In genomic region chr17:57585341-57586098, GRCh38 we compare ENCODE assay signal across 17 cellular contexts.
DNase-seq lines count a peak whose midpoint lies in the region; ATAC-seq and TF ChIP-seq lines count a peak whose summit lies in the region.
"Had no signal": no experiment of that assay in that cellular context is flagged by ENCODE, and none has a peak within 500 bp of the region (broad histone marks: within the 10 kb centered on the region; RNA-seq: fewer than 3 reads in every experiment).

No MANE protein-coding gene starts in this region.

- H3K27me3 ChIP-seq in BLaER1 (no peaks in the 10 kb centered on the region), MG63 (peaks cover 7% of the 10 kb centered on the region; the same call in 1 of the 2 replicates), SK-N-SH (ENCODE audit: insufficient read depth) (no peaks in the 10 kb centered on the region), neural progenitor cell (no peaks in the 10 kb centered on the region), MM.1S (replicated peaks; ENCODE audit: insufficient read depth, low read length) (no peaks in the 10 kb centered on the region)
- H3K27me3 ChIP-seq in effector memory CD4-positive, alpha-beta T cell (replicated peaks; ENCODE audit: control insufficient read depth, insufficient read depth, low read length, poor library complexity, severe bottlenecking): no peaks in the 10 kb centered on the region
- H3K27me3 ChIP-seq: colonic mucosa, vagina had no signal

- H3K36me3 ChIP-seq in BLaER1: peaks cover 89% of the 10 kb centered on the region
- no peaks in the 10 kb centered on the region for H3K36me3 ChIP-seq in MG63
- no peaks in the 10 kb centered on the region for H3K36me3 ChIP-seq in SK-N-SH (replicated peaks in 1 of 2; ENCODE audit: control insufficient read depth in 1 of 2, insufficient read depth in 2 of 2, low read length in 1 of 2)
- no peaks in the 10 kb centered on the region for H3K36me3 ChIP-seq in neural progenitor cell
- H3K36me3 ChIP-seq in MM.1S (replicated peaks; ENCODE audit: insufficient read depth, low read length): no peaks in the 10 kb centered on the region
- H3K36me3 ChIP-seq in effector memory CD4-positive, alpha-beta T cell (ENCODE audit: control insufficient read depth, insufficient read depth, low read length): no peaks in the 10 kb centered on the region
- H3K36me3 ChIP-seq: colonic mucosa, vagina had no signal

- TF ChIP-seq EP300 in SK-N-SH (IDR thresholded peaks at IDR 0.05; ENCODE audit: borderline replicate concordance in 1 of 2, low read depth in 1 of 2, low read length in 1 of 2): peak in 1 of 2 experiments; percentile 66; a peak in 1 of 4 replicates

- peaks cover 96% of the 10 kb centered on the region for H4K20me1 ChIP-seq in BLaER1
- H4K20me1 ChIP-seq in SK-N-SH (ENCODE audit: insufficient read depth): no peaks in the 10 kb centered on the region
- H4K20me1 ChIP-seq in neural progenitor cell (ENCODE audit: low read depth): peaks cover 84% of the 10 kb centered on the region
- H4K20me1 ChIP-seq in MM.1S (ENCODE audit: insufficient read depth, low read length): no peaks in the 10 kb centered on the region

- POLR2A ChIA-PET in SK-N-SH (lab: Yijun Ruan, JAX): interaction anchor here (0.6 to 4.5 kb wide), 32 partner anchors 9 to 247 kb away, joined by 3 to 66 read pairs (median 6); no protein-coding TSS in a partner anchor

- H3K9ac ChIP-seq in BLaER1 (no peak overlapping the region), SK-N-SH (no peak overlapping the region), neural progenitor cell (no peak overlapping the region), MM.1S (ENCODE audit: low read length) (no peak overlapping the region)

- WGBS in SK-N-SH (ENCODE audit: low lambda C conversion rate): 70% methylated on average over 16 of the region's 20 CpGs

- DNase-seq in MG63 (peak; percentile 78), SK-N-SH (peak; percentile 85), neural progenitor cell (ENCODE audit: low spot score) (no peak), MM.1S (no peak)
- no peak for DNase-seq in activated CD4-positive, alpha-beta T cell treated with anti-CD3 and anti-CD28 coated beads for 4 hours
- DNase-seq in effector memory CD4-positive, alpha-beta T cell: no peak
- DNase-seq: activated B cell treated with CpG ODN at 0.5 μM for 24 hours; activated gamma-delta T cell treated with Interleukin-2 at 50 U/mL for 16 hours; colonic mucosa; NCI-H2029; NK-92 treated with Interleukin-12 subunit alpha and Interleukin-12 subunit beta, amount 100 ng/mL, for 24 hours; stimulated activated CD4-positive, alpha-beta T cell treated with anti-CD3 and anti-CD28 coated beads, Interleukin-15, amount 100 ng/mL, for 24 hours; stimulated activated naive CD8-positive, alpha-beta T cell treated with anti-CD3 and anti-CD28 coated beads, Interleukin-15, amount 100 ng/mL, for 72 hours; T-cell had no signal

- no peak for ATAC-seq in HG03457 (IDR thresholded peaks at IDR 0.05; ENCODE audit: unreplicated experiment)
- ATAC-seq: stimulated activated naive CD8-positive, alpha-beta T cell treated with anti-CD3 and anti-CD28 coated beads, Interleukin-15, amount 100 ng/mL, for 72 hours; T-cell had no signal

- H3K9me3 ChIP-seq in BLaER1: no peaks in the 10 kb centered on the region
- no peaks in the 10 kb centered on the region for H3K9me3 ChIP-seq in MG63
- no peaks in the 10 kb centered on the region for H3K9me3 ChIP-seq in SK-N-SH
- H3K9me3 ChIP-seq in neural progenitor cell (ENCODE audit: low read depth): no peaks in the 10 kb centered on the region
- no peaks in the 10 kb centered on the region for H3K9me3 ChIP-seq in MM.1S (replicated peaks; ENCODE audit: insufficient read depth, low read length)
- no peaks in the 10 kb centered on the region for H3K9me3 ChIP-seq in effector memory CD4-positive, alpha-beta T cell (ENCODE audit: control insufficient read depth, low read length)
- H3K9me3 ChIP-seq: colonic mucosa, vagina had no signal

- no peaks in the 10 kb centered on the region for H3K9me3 Mint-ChIP-seq in neural progenitor cell
- H3K9me3 Mint-ChIP-seq: activated B cell treated with CpG ODN at 0.5 μM for 24 hours; stimulated activated naive CD8-positive, alpha-beta T cell treated with anti-CD3 and anti-CD28 coated beads, Interleukin-15, amount 100 ng/mL, for 72 hours; T-cell had no signal

- H3K4me3 Mint-ChIP-seq in neural progenitor cell: no peak overlapping the region
- H3K4me3 Mint-ChIP-seq: activated B cell treated with CpG ODN at 0.5 μM for 24 hours; stimulated activated naive CD8-positive, alpha-beta T cell treated with anti-CD3 and anti-CD28 coated beads, Interleukin-15, amount 100 ng/mL, for 72 hours; T-cell had no signal

- H3K4me1 Mint-ChIP-seq in neural progenitor cell: peaks cover 73% of the 10 kb centered on the region
- H3K4me1 Mint-ChIP-seq: activated B cell treated with CpG ODN at 0.5 μM for 24 hours had no signal

- peak; percentile 35 for TF ChIP-seq RAD21 in SK-N-SH (IDR thresholded peaks at IDR 0.05; ENCODE audit: low read length)

- H3K4me3 ChIP-seq in BLaER1: no peak overlapping the region
- no peak overlapping the region for H3K4me3 ChIP-seq in MG63
- H3K4me3 ChIP-seq in SK-N-SH (ENCODE audit: low read depth in 2 of 2, low read length in 1 of 2): no peak overlapping the region; a peak in 1 of 4 replicates
- no peak overlapping the region for H3K4me3 ChIP-seq in neural progenitor cell
- H3K4me3 ChIP-seq in MM.1S (ENCODE audit: low read length): no peak overlapping the region
- H3K4me3 ChIP-seq in effector memory CD4-positive, alpha-beta T cell (ENCODE audit: insufficient read depth, low read depth, low read length, poor library complexity, severe bottlenecking): no peak overlapping the region
- H3K4me3 ChIP-seq: colonic mucosa, vagina had no signal

- H3K27ac ChIP-seq in BLaER1 (peak overlapping the region; percentile 14; the same call in 1 of the 2 replicates), SK-N-SH (ENCODE audit: low read depth in 2 of 2, low read length in 1 of 2) (peak overlapping the region; percentile 5 to 100; a peak in 3 of 4 replicates), neural progenitor cell (no peak overlapping the region), MM.1S (ENCODE audit: low read length) (no peak overlapping the region)
- H3K27ac ChIP-seq in effector memory CD4-positive, alpha-beta T cell (ENCODE audit: insufficient read depth, low read length, poor library complexity, severe bottlenecking): no peak overlapping the region
- H3K27ac ChIP-seq: colonic mucosa, vagina had no signal

- H3K36me3 Mint-ChIP-seq in neural progenitor cell: peaks cover 16% of the 10 kb centered on the region

- CTCF ChIA-PET in SK-N-SH (lab: Yijun Ruan, JAX): interaction anchor here (0.6 to 7.6 kb wide), 23 partner anchors 9 to 248 kb away, joined by 3 to 109 read pairs (median 4); no protein-coding TSS in a partner anchor

- no peak overlapping the region for H2AFZ ChIP-seq in SK-N-SH (ENCODE audit: low read depth)
- no peak overlapping the region for H2AFZ ChIP-seq in neural progenitor cell (replicated peaks)
- no peak overlapping the region for H2AFZ ChIP-seq in MM.1S (ENCODE audit: low read length)

- peaks cover 6% of the 10 kb centered on the region for H3K27me3 Mint-ChIP-seq in neural progenitor cell (ENCODE audit: insufficient read depth, low read depth)
- H3K27me3 Mint-ChIP-seq: activated B cell treated with CpG ODN at 0.5 μM for 24 hours; stimulated activated naive CD8-positive, alpha-beta T cell treated with anti-CD3 and anti-CD28 coated beads, Interleukin-15, amount 100 ng/mL, for 72 hours; T-cell had no signal

- H3K4me1 ChIP-seq in BLaER1 (peaks cover 61% of the 10 kb centered on the region), SK-N-SH (ENCODE audit: control insufficient read depth in 1 of 2, insufficient read depth in 2 of 2, low read depth in 1 of 2, low read length in 1 of 2) (peaks cover 13 to 87% of the 10 kb centered on the region in 2 experiments; a peak in 3 of 4 replicates), neural progenitor cell (peaks cover 32% of the 10 kb centered on the region), MM.1S (ENCODE audit: low read length) (no peaks in the 10 kb centered on the region)
- no peaks in the 10 kb centered on the region for H3K4me1 ChIP-seq in effector memory CD4-positive, alpha-beta T cell (ENCODE audit: control insufficient read depth, insufficient read depth, low read length, poor library complexity, severe bottlenecking)
- H3K4me1 ChIP-seq: colonic mucosa, vagina had no signal

- TF ChIP-seq CTCF in SK-N-SH (IDR thresholded peaks at IDR 0.05) (no peak), neural progenitor cell (IDR thresholded peaks at IDR 0.05) (no peak), MM.1S (IDR thresholded peaks at IDR 0.05; ENCODE audit: low read length) (no peak)

- no peak overlapping the region for H3K4me2 ChIP-seq in BLaER1
- H3K4me2 ChIP-seq in SK-N-SH: no peak overlapping the region
- H3K4me2 ChIP-seq in neural progenitor cell: no peak overlapping the region
- no peak overlapping the region for H3K4me2 ChIP-seq in MM.1S (ENCODE audit: low read depth, low read length)

- H3F3A ChIP-seq in SK-N-SH (replicated peaks; ENCODE audit: insufficient read depth) (no peaks in the 10 kb centered on the region), neural progenitor cell (ENCODE audit: low read depth) (peaks cover 3% of the 10 kb centered on the region), MM.1S (ENCODE audit: insufficient read depth, low read length) (no peaks in the 10 kb centered on the region)

- H3K79me2 ChIP-seq in SK-N-SH (ENCODE audit: insufficient read depth) (no peaks in the 10 kb centered on the region), neural progenitor cell (ENCODE audit: low read depth) (peaks cover 43% of the 10 kb centered on the region), MM.1S (ENCODE audit: low read length) (no peaks in the 10 kb centered on the region)

- peak overlapping the region; percentile 72 for H3K27ac Mint-ChIP-seq in neural progenitor cell
- H3K27ac Mint-ChIP-seq: activated B cell treated with CpG ODN at 0.5 μM for 24 hours had no signal

- H3K9me2 ChIP-seq in SK-N-SH (no peaks in the 10 kb centered on the region), MM.1S (replicated peaks; ENCODE audit: insufficient read depth, low read length) (no peaks in the 10 kb centered on the region)

TF ChIP-seq in SK-N-SH, 30 proteins besides CTCF, POLR2A, EP300 and RAD21:
- TF ChIP-seq CHD2 (IDR thresholded peaks at IDR 0.05; ENCODE audit: low read length, partially characterized antibody): peak; percentile 40
- no peak; the same call in 1 of the 2 replicates for TF ChIP-seq FOXJ3 (CRISPR knock-in tag; IDR thresholded peaks at IDR 0.05)
- peak; percentile 41; the same call in 1 of the 2 replicates for TF ChIP-seq MXI1 (IDR thresholded peaks at IDR 0.05; ENCODE audit: low read depth, low read length)

Comparison
In these comparisons a context has a peak if more than half of its experiments do, and no peak if none do; other contexts are left out.
1. H3K27ac ChIP-seq: peak in BLaER1 (single experiment) and SK-N-SH (2 of 2); none in neural progenitor cell (single experiment), MM.1S (single experiment) and effector memory CD4-positive, alpha-beta T cell (single experiment).
2. DNase-seq: peak in MG63 (single experiment) and SK-N-SH (single experiment); none in neural progenitor cell (single experiment), activated CD4-positive, alpha-beta T cell treated with anti-CD3 and anti-CD28 coated beads for 4 hours (0 of 2), MM.1S (single experiment) and effector memory CD4-positive, alpha-beta T cell (0 of 3).